Comparison of ENCODE assay signal across 30 cellular contexts in genomic region chr16:11626657-11627291, GRCh38. TPM values are rescaled to one million over a fixed set of nuclear protein-coding genes. Genes with fewer than 3 reads are reported as not detected.
A peak's percentile ranks its signal among the peaks of the same experiment; 100 is the strongest.
DNase-seq lines count a peak whose midpoint lies in the region; ATAC-seq, FAIRE-seq and TF ChIP-seq lines count a peak whose summit lies in the region.
"Had no signal": no experiment of that assay in that cellular context is flagged by ENCODE, and none has a peak within 500 bp of the region (broad histone marks: within the 10 kb centered on the region; RNA-seq: fewer than 3 reads in every experiment).

No MANE protein-coding gene starts in this region.

- H3K4me1 Mint-ChIP-seq in HFFc6 (ENCODE audit: low read depth): peaks cover 57% of the 10 kb centered on the region
- H3K4me1 Mint-ChIP-seq in immature natural killer cell: peaks cover 40 to 47% of the 10 kb centered on the region in 2 donors

- H2BK12ac ChIP-seq in neuronal stem cell (ENCODE audit: low read length): no peak overlapping the region

- H3K4me2 ChIP-seq in A549 (no peak overlapping the region; the same call in 2 of the 3 replicates), mammary epithelial cell (ENCODE audit: insufficient read depth, low read depth, low read length) (no peak overlapping the region), neuronal stem cell (ENCODE audit: insufficient read depth, low read length, poor library complexity, severe bottlenecking) (no peak overlapping the region)

- H3K36me3 ChIP-seq in mammary epithelial cell (ENCODE audit: insufficient read depth, low read length) (no peaks in the 10 kb centered on the region), neuronal stem cell (replicated peaks in 1 of 2; ENCODE audit: control insufficient read depth in 2 of 2, insufficient read depth in 2 of 2, low read length in 2 of 2) (no peaks in the 10 kb centered on the region), testis (ENCODE audit: low read depth, missing control alignments) (no peaks in the 10 kb centered on the region)
- H3K36me3 ChIP-seq: BE2C, left lung, MG63, sigmoid colon, SJSA1, transverse colon had no signal

- TF ChIP-seq POLR2A in A549 (IDR thresholded peaks at IDR 0.05; ENCODE audit: low read length): no peak
- TF ChIP-seq POLR2A in testis (IDR thresholded peaks at IDR 0.05): no peak

- H3K4me3 ChIP-seq in A549 (no peak overlapping the region), mammary epithelial cell (replicated peaks in 1 of 3; ENCODE audit: insufficient read depth in 1 of 3, low read depth in 2 of 3, low read length in 3 of 3) (no peak overlapping the region), neuronal stem cell (ENCODE audit: low read length in 2 of 2) (no peak overlapping the region), testis (no peak overlapping the region)
- H3K4me3 ChIP-seq: left lung, MG63, sigmoid colon, SJSA1, transverse colon had no signal

- no peaks in the 10 kb centered on the region for H3K9me3 Mint-ChIP-seq in HFFc6
- no peaks in the 10 kb centered on the region for H3K9me3 Mint-ChIP-seq in immature natural killer cell
- H3K9me3 Mint-ChIP-seq: natural killer cell treated with Interleukin-12 subunit alpha and Interleukin-12 subunit beta and Interleukin-15 and Interleukin-18, amount 100 ng/mL, for 72 hours; stimulated activated naive CD8-positive, alpha-beta T cell treated with anti-CD3 and anti-CD28 coated beads, Interleukin-15, amount 100 ng/mL, for 72 hours had no signal

- no peak for ATAC-seq in A549
- ATAC-seq: left lung; natural killer cell treated with Interleukin-12 subunit alpha and Interleukin-12 subunit beta and Interleukin-15 and Interleukin-18, amount 100 ng/mL, for 72 hours; Panc1; stimulated activated naive CD8-positive, alpha-beta T cell treated with anti-CD3 and anti-CD28 coated beads, Interleukin-15, amount 100 ng/mL, for 72 hours had no signal

- H4K91ac ChIP-seq in neuronal stem cell (ENCODE audit: low read depth, low read length, poor library complexity): no peak overlapping the region

- no peaks in the 10 kb centered on the region for H4K20me1 ChIP-seq in mammary epithelial cell (ENCODE audit: insufficient read depth, low read length)

- peak overlapping the region; percentile 76 for H2AK5ac ChIP-seq in neuronal stem cell (ENCODE audit: low read depth, low read length)

- H3K4me1 ChIP-seq in A549 (peaks cover 20% of the 10 kb centered on the region), mammary epithelial cell (ENCODE audit: insufficient read depth, low read length) (peaks cover 33% of the 10 kb centered on the region), neuronal stem cell (ENCODE audit: control insufficient read depth in 2 of 2, insufficient read depth in 1 of 2, low read depth in 1 of 2, low read length in 2 of 2) (peaks cover 3 to 7% of the 10 kb centered on the region in 2 donors), testis (peaks cover 6% of the 10 kb centered on the region)
- H3K4me1 ChIP-seq: BE2C had no signal

- H2BK15ac ChIP-seq in neuronal stem cell (ENCODE audit: low read length): no peak overlapping the region

- DNase-seq in A549 (ENCODE audit: low read depth in 1 of 2, low spot score in 1 of 2) (no peak), HFFc6 (no peak), mammary epithelial cell (no peak), neuronal stem cell (ENCODE audit: low spot score) (no peak), islet precursor cell (no peak), immature natural killer cell (no peak), testis (no peak)
- DNase-seq in activated CD4-positive, CD25-positive, alpha-beta regulatory T cell treated with anti-CD3 and anti-CD28 coated beads, Interleukin-2, amount 50 U/mL, for 72 hours: no peak
- DNase-seq: activated CD4-positive, alpha-beta T cell treated with anti-CD3 and anti-CD28 coated beads for 4 hours; activated CD8-positive, alpha-beta memory T cell treated with anti-CD3 and anti-CD28 coated beads for 24 hours; activated gamma-delta T cell; activated T-cell treated with anti-CD3 and anti-CD28 coated beads, Interleukin-2, amount 50 U/mL, for 1 hour; BE2C; DND-41; effector CD4-positive, alpha-beta T cell; foreskin melanocyte; HCEC 1CT; left lung; MG63; midbrain; NCI-H1417; NCI-H524; sigmoid colon; stimulated activated CD4-positive, alpha-beta T cell treated with anti-CD3 and anti-CD28 coated beads, Interleukin-15, amount 100 ng/mL, for 24 hours; stimulated activated naive CD8-positive, alpha-beta T cell treated with anti-CD3 and anti-CD28 coated beads, Interleukin-15, amount 100 ng/mL, for 72 hours; T-helper 1 cell; transverse colon had no signal

- H3K23ac ChIP-seq in neuronal stem cell (ENCODE audit: low read depth, low read length, poor library complexity): no peak overlapping the region

- H3K27ac Mint-ChIP-seq in HFFc6 (peak overlapping the region; percentile 60), immature natural killer cell (no peak overlapping the region)

- no peak overlapping the region for H2BK5ac ChIP-seq in neuronal stem cell (ENCODE audit: low read length)

- no peaks in the 10 kb centered on the region for H3K27me3 ChIP-seq in mammary epithelial cell (ENCODE audit: insufficient read depth, low read length)
- H3K27me3 ChIP-seq in neuronal stem cell (ENCODE audit: control insufficient read depth in 3 of 3, insufficient read depth in 3 of 3, low read depth in 1 of 3, low read length in 3 of 3): no peaks in the 10 kb centered on the region
- no peaks in the 10 kb centered on the region for H3K27me3 ChIP-seq in testis
- H3K27me3 ChIP-seq: BE2C, left lung, MG63, sigmoid colon, SJSA1, transverse colon had no signal

- no peak for TF ChIP-seq EP300 in A549 (IDR thresholded peaks at IDR 0.05)

- H3K18ac ChIP-seq in neuronal stem cell (ENCODE audit: low read length): peak overlapping the region; percentile 71

- no peaks in the 10 kb centered on the region for H3K79me2 ChIP-seq in mammary epithelial cell (ENCODE audit: insufficient read depth, low read length)

- no peak overlapping the region for H3K4ac ChIP-seq in neuronal stem cell (ENCODE audit: low read length)

- no peaks in the 10 kb centered on the region for H3K79me1 ChIP-seq in neuronal stem cell (ENCODE audit: low read depth, low read length)

- no peak overlapping the region for H3K14ac ChIP-seq in neuronal stem cell (ENCODE audit: low read length)

- H3K27me3 Mint-ChIP-seq in HFFc6 (ENCODE audit: insufficient read depth) (no peaks in the 10 kb centered on the region; the same call in 1 of the 2 replicates), immature natural killer cell (ENCODE audit: low read depth in 3 of 3) (peaks cover 2 to 9% (median 9%) of the 10 kb centered on the region in 3 donors)
- H3K27me3 Mint-ChIP-seq: natural killer cell treated with Interleukin-12 subunit alpha and Interleukin-12 subunit beta and Interleukin-15 and Interleukin-18, amount 100 ng/mL, for 72 hours; stimulated activated naive CD8-positive, alpha-beta T cell treated with anti-CD3 and anti-CD28 coated beads, Interleukin-15, amount 100 ng/mL, for 72 hours had no signal

- no peak overlapping the region for H4K8ac ChIP-seq in neuronal stem cell (ENCODE audit: low read depth, low read length)

- H3K4me3 Mint-ChIP-seq in HFFc6: no peak overlapping the region
- peak overlapping the region in 1 of 5 donors; percentile 12 for H3K4me3 Mint-ChIP-seq in immature natural killer cell
- H3K4me3 Mint-ChIP-seq: natural killer cell treated with Interleukin-12 subunit alpha and Interleukin-12 subunit beta and Interleukin-15 and Interleukin-18, amount 100 ng/mL, for 72 hours; stimulated activated naive CD8-positive, alpha-beta T cell treated with anti-CD3 and anti-CD28 coated beads, Interleukin-15, amount 100 ng/mL, for 72 hours had no signal

- WGBS in A549 (ENCODE audit: missing lambda C conversion rate): 93% methylated on average over 16 of the region's 16 CpGs
- 94% methylated on average over 12 of the region's 16 CpGs for WGBS in mammary epithelial cell (ENCODE audit: low coverage, missing lambda C conversion rate)
- no CpG with 5 or more reads among the region's 16 CpGs for WGBS in neuronal stem cell (ENCODE audit: extremely low coverage in 2 of 2, insufficient read length in 2 of 2, insufficient replicate concordance in 1 of 2), 2 donors
- 93 to 97% methylated on average over 16 of the region's 16 CpGs for WGBS in testis, 2 donors

- CTCF ChIA-PET in A549 (lab: Yijun Ruan, JAX) (interaction anchor here (0.8 to 1.6 kb wide), 5 partner anchors 10 to 663 kb away, joined by 3 to 4 read pairs (median 3); no protein-coding TSS in a partner anchor), mammary epithelial cell (lab: Charles Lee; ENCODE audit: low non-redundant PET) (no interaction called here)

- BruUV-seq in mammary epithelial cell (replicated peaks; lab: Mats Ljungman, UMichigan): no TSS peak

- H3K9ac ChIP-seq in mammary epithelial cell (ENCODE audit: insufficient read depth, low read length) (no peak overlapping the region), neuronal stem cell (ENCODE audit: low read depth, low read length, poor library complexity) (no peak overlapping the region)

- no peaks in the 10 kb centered on the region for H3K36me3 Mint-ChIP-seq in HFFc6 (ENCODE audit: low read depth)
- no peaks in the 10 kb centered on the region for H3K36me3 Mint-ChIP-seq in immature natural killer cell
- H3K36me3 Mint-ChIP-seq: natural killer cell treated with Interleukin-12 subunit alpha and Interleukin-12 subunit beta and Interleukin-15 and Interleukin-18, amount 100 ng/mL, for 72 hours had no signal

- POLR2A ChIA-PET in A549 (lab: Yijun Ruan, JAX): interaction anchor here (1.4 kb wide), 1 partner anchor 13 kb away, joined by 4 read pairs; no protein-coding TSS in a partner anchor

- dilution Hi-C loops in mammary epithelial cell (cut with HindIII; ENCODE audit: low sequenced_read_pairs): no loop called here

- in situ Hi-C loops in mammary epithelial cell (cut with MboI; ENCODE audit: low sequenced_read_pairs in 2 of 2): no loop called here

- no peak overlapping the region for H2BK120ac ChIP-seq in neuronal stem cell (ENCODE audit: low read depth, low read length)

- FAIRE-seq in A549 (lab: Jason Lieb, UNC): no peak

- intact Hi-C loops in mammary epithelial cell (cut with micrococcal nuclease) (loop anchor here (5.0 kb wide), 1 partner anchor 39 kb away; the partner anchor contains the start of gene LITAF), testis (cut with DNase I; ENCODE audit: low total_unique reads) (no loop called here)

- TF ChIP-seq CTCF in A549 (IDR thresholded peaks at IDR 0.05) (no peak), HFFc6 (IDR thresholded peaks at IDR 0.05) (no peak), mammary epithelial cell (conservative IDR thresholded peaks at IDR 0.05 in 1 of 2, IDR thresholded peaks at IDR 0.05 in 1 of 2; ENCODE audit: extremely low read depth in 1 of 2, insufficient read depth in 1 of 2, low read depth in 1 of 2, low read length in 2 of 2) (no peak), testis (IDR thresholded peaks at IDR 0.05) (no peak)

- H3K27ac ChIP-seq in A549 (peak overlapping the region; percentile 51 to 79; a peak in 4 of 6 replicates), mammary epithelial cell (ENCODE audit: insufficient read depth, low read depth, low read length) (peak overlapping the region; percentile 88), neuronal stem cell (replicated peaks; ENCODE audit: low read length) (no peak overlapping the region), testis (no peak overlapping the region)
- H3K27ac ChIP-seq: SJSA1 had no signal

- TF ChIP-seq RAD21 in A549 (conservative IDR thresholded peaks at IDR 0.05 in 1 of 2, IDR thresholded peaks at IDR 0.05 in 1 of 2): no peak

- H3K9me3 ChIP-seq in A549 (no peaks in the 10 kb centered on the region), mammary epithelial cell (replicated peaks; ENCODE audit: insufficient read depth, low read length) (no peaks in the 10 kb centered on the region), neuronal stem cell (replicated peaks in 1 of 2; ENCODE audit: control insufficient read depth in 2 of 2, insufficient read depth in 1 of 2, low read depth in 1 of 2, low read length in 2 of 2) (no peaks in the 10 kb centered on the region), testis (no peaks in the 10 kb centered on the region)
- H3K9me3 ChIP-seq: BE2C, left lung, MG63, sigmoid colon, SJSA1, transverse colon had no signal

- H2AFZ ChIP-seq in mammary epithelial cell (ENCODE audit: low read depth, low read length) (no peak overlapping the region), neuronal stem cell (ENCODE audit: low read length) (no peak overlapping the region)

RNA-seq across cellular contexts. Expression of gene LITAF, which starts 40.1 kb away (rescaled TPM):
- polyA plus RNA-seq in A549 (2011; rRNA removed): 197 and 216 TPM in 2 replicates
- 250 and 441 TPM in 2 replicates for polyA plus RNA-seq in A549 (2012; cell fraction: cytosol; rRNA removed)
- polyA plus RNA-seq in A549 (2012; cell fraction: nucleus; rRNA removed): 173 and 229 TPM in 2 replicates
- 197 to 227 TPM (median 218 TPM) in 3 replicates for polyA plus RNA-seq in A549 (2017; fragmentation: RNase III; extraction: RNeasy Plus Mini Kit Qiagen cat#74134 plus additional on column Dnase treatment)
- 215 and 242 TPM in 2 replicates for polyA minus RNA-seq in A549 (2011; rRNA and poly(A)+ RNA removed)
- 100 to 1,000 TPM; 114 to 143 (median 135) TPM for total RNA-seq in HFFc6 (2021; fragmentation: NEBNext Ultra II Directional; extraction: Animal tissue kit (Norgen Biotek cat#: 25700))
- total RNA-seq in mammary epithelial cell: 100 to 1,000 TPM; 128 to 197 TPM
- 180 TPM for polyA plus RNA-seq in mammary epithelial cell
- 276 TPM for polyA minus RNA-seq in mammary epithelial cell
- polyA plus RNA-seq in neuronal stem cell (2013, experiment 1 of 2): 85.6 TPM
- polyA plus RNA-seq in neuronal stem cell (2013, experiment 2 of 2): 87.4 TPM
- 1,000 to 10,000 TPM; 1,031 to 1,827 (median 1,086) TPM for polyA plus RNA-seq in immature natural killer cell
- 10 to 100 TPM in 1 of 2 donors, 1 to 10 TPM in 1; 9.9 to 13.6 TPM for total RNA-seq in testis
- 31.5 TPM for polyA plus RNA-seq in testis (ENCODE audit: insufficient read depth, low read depth, low replicate concordance)

RNA-seq across cellular contexts. Expression of gene SNN, which starts 41.5 kb away (rescaled TPM):
- polyA plus RNA-seq in A549 (2011; rRNA removed) (6.3 and 6.7 TPM in 2 replicates), A549 (2017; fragmentation: RNase III; extraction: RNeasy Plus Mini Kit Qiagen cat#74134 plus additional on column Dnase treatment) (8.9 to 10.7 TPM (median 9.7 TPM) in 3 replicates), mammary epithelial cell (14.2 TPM), immature natural killer cell (10 to 100 TPM in 1 of 3 donors, 1 to 10 TPM in 2; 2.4 to 11.1 (median 4.9) TPM), testis (ENCODE audit: insufficient read depth, low read depth, low replicate concordance) (10.1 TPM)
- 5.9 and 8.5 TPM in 2 replicates for polyA plus RNA-seq in A549 (2012; cell fraction: cytosol; rRNA removed)
- 3.6 and 5.0 TPM in 2 replicates for polyA plus RNA-seq in A549 (2012; cell fraction: nucleus; rRNA removed)
- polyA minus RNA-seq in A549 (2011; rRNA and poly(A)+ RNA removed): 4.3 and 4.4 TPM in 2 replicates
- total RNA-seq in HFFc6 (2021; fragmentation: NEBNext Ultra II Directional; extraction: Animal tissue kit (Norgen Biotek cat#: 25700)): 1 to 10 TPM; 4.6 to 7.6 (median 6.5) TPM
- total RNA-seq in mammary epithelial cell (10 to 100 TPM; 14.2 to 32.7 TPM), testis (10 to 100 TPM in 1 of 2 donors, 1 to 10 TPM in 1; 7.0 to 10.3 TPM)
- 13.4 TPM for polyA minus RNA-seq in mammary epithelial cell
- 84.2 TPM for polyA plus RNA-seq in neuronal stem cell (2013, experiment 1 of 2)
- polyA plus RNA-seq in neuronal stem cell (2013, experiment 2 of 2): 83.6 TPM

Comparison
In these comparisons a context has a peak if more than half of its experiments do, and no peak if none do; other contexts are left out.
1. H3K27ac ChIP-seq: peak in A549 (2 of 2) and mammary epithelial cell (single experiment); none in neuronal stem cell (single experiment) and testis (0 of 2).